ENCODE assay signal across 1 cellular context in genomic region chr18:8142131-8142711, GRCh38.
A peak's percentile ranks its signal among the peaks of the same experiment; 100 is the strongest.
TF ChIP-seq lines count a peak whose summit lies in the region.

No MANE protein-coding gene starts in this region.

TF ChIP-seq in IMR-90, 13 proteins besides CTCF, POLR2A, EP300 and RAD21:
- TF ChIP-seq RFX5 (IDR thresholded peaks at IDR 0.05; ENCODE audit: low read depth, low read length) (no peak), USF2 (IDR thresholded peaks at IDR 0.05; ENCODE audit: low read depth, low read length) (no peak), SMC3 (IDR thresholded peaks at IDR 0.05; ENCODE audit: low read depth, low read length) (no peak), MAFK (IDR thresholded peaks at IDR 0.05; ENCODE audit: low read depth, low read length) (peak; percentile 31; the same call in 1 of the 2 replicates), NFE2L2 (IDR thresholded peaks at IDR 0.05; ENCODE audit: low read depth, low read length) (peak; percentile 73)
